ENCODE assay signal across 1 cellular context in the genomic region with DNA sequence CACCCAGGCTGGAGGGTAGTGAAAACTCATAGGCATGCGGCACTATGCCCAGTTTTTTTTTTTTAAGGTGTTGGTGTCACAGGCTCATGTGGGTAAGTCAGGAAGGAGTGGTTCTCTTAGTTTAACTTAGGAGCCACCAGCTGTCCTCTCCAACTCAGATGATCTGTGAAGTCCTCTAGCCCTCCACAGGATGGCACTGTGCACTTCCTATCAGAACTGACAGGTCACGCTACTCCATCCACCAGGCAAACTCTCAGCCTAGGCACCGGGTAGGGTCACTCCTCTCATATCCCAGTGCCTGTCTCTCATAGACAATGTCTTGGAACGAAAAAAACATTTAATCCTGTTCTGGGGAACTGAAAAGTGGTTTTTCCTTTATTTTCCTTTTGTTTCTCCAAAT.
A peak's percentile ranks its signal among the peaks of the same experiment; 100 is the strongest.
TF ChIP-seq lines count a peak whose summit lies in the region.

No MANE protein-coding gene starts in this region.

TF ChIP-seq in GM12878, 131 proteins besides CTCF, POLR2A, EP300 and RAD21:
- TF ChIP-seq, protein P1, sequence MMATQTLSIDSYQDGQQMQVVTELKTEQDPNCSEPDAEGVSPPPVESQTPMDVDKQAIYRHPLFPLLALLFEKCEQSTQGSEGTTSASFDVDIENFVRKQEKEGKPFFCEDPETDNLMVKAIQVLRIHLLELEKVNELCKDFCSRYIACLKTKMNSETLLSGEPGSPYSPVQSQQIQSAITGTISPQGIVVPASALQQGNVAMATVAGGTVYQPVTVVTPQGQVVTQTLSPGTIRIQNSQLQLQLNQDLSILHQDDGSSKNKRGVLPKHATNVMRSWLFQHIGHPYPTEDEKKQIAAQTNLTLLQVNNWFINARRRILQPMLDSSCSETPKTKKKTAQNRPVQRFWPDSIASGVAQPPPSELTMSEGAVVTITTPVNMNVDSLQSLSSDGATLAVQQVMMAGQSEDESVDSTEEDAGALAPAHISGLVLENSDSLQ (IDR thresholded peaks at IDR 0.05), result 0 out of 2 replicates have a peak, but pooled peaks have one; percentile 6
- TF ChIP-seq ETV6 (conservative IDR thresholded peaks at IDR 0.05 in 1 of 2, IDR thresholded peaks at IDR 0.05 in 1 of 2; ENCODE audit: borderline replicate concordance in 1 of 2, low read depth in 1 of 2) (no peak), SMC3 (IDR thresholded peaks at IDR 0.05; ENCODE audit: borderline replicate concordance, low read length) (peak; percentile 61), BCL11A (IDR thresholded peaks at IDR 0.05; ENCODE audit: low read depth, low read length) (no peak), TCF12 (IDR thresholded peaks at IDR 0.05; ENCODE audit: low read depth, low read length) (0 out of 2 replicates have a peak, but pooled peaks have one; percentile 20), KDM1A (IDR thresholded peaks at IDR 0.05; ENCODE audit: borderline replicate concordance) (no peak)
